ENCODE assay signal across 1 cellular context in the genomic region with DNA sequence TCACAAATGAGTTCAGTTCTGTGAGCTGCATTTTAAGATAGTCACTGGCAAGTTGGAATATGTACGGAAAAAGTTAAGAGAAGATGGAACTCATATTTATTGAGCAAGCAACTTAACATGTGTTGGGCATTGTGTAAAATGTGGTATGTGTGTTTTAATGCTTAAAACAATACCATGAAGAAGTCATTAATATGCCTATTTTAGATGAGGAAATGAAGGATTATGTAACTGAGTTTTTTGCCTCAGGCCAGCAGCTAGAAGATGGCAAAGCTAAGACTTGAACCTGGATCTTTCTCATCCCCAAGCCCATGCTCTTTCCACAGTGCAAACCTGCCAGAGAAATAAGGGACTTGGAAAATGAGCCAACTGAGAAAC.
TF ChIP-seq lines count a peak whose summit lies in the region.

No MANE protein-coding gene starts in this region.

TF ChIP-seq in HepG2, 621 proteins besides CTCF, POLR2A, EP300 and RAD21:
- TF ChIP-seq MNT (IDR thresholded peaks at IDR 0.05) (0 out of 2 replicates have a peak, but pooled peaks have one; percentile 7), HOXA5 (CRISPR knock-in tag; IDR thresholded peaks at IDR 0.05) (no peak)
